In genomic region chr2:55048925-55049793, GRCh38 we compare ENCODE assay signal across 8 cellular contexts. TPM values are rescaled to one million over a fixed set of nuclear protein-coding genes. Genes with fewer than 3 reads are reported as not detected.
A peak's percentile ranks its signal among the peaks of the same experiment; 100 is the strongest.
DNase-seq lines count a peak whose midpoint lies in the region; ATAC-seq, FAIRE-seq and TF ChIP-seq lines count a peak whose summit lies in the region.

No MANE protein-coding gene starts in this region.

- H3K9me3 Mint-ChIP-seq in CD4-positive, alpha-beta memory T cell = no peaks in the 10 kb centered on the region

- peak; percentile 45 to 73 (median 53) for DNase-seq in CD4-positive, alpha-beta memory T cell
- peak; percentile 61 for DNase-seq in NCI-H1105 (lab: John Stamatoyannopoulos, UW)
- DNase-seq in SW 1271 (lab: John Stamatoyannopoulos, UW) = peak; percentile 25 to 72
- DNase-seq in amniotic epithelial cell (ENCODE audit: low read depth) = peak; percentile 82
- peak; percentile 90 to 92 (median 91) for DNase-seq in heart left ventricle
- peak; percentile 74 for DNase-seq in urothelium cell line (ENCODE audit: low spot score)

- H3K4me1 ChIP-seq in CD4-positive, alpha-beta memory T cell (ENCODE audit: insufficient read depth, low read length) = peaks cover 73% of the 10 kb centered on the region
- peaks cover 0 to 62% (median 40%) of the 10 kb centered on the region in 12 donors for H3K4me1 ChIP-seq in heart left ventricle
- H3K4me1 ChIP-seq in parathyroid adenoma = peaks cover 12% of the 10 kb centered on the region

- 1% methylated on average over 40 to 56 of the region's 56 CpGs for WGBS in heart left ventricle, 4 donors

- POLR2A ChIA-PET in CD4-positive, alpha-beta memory T cell (lab: Charles Lee; ENCODE audit: partially characterized antibody) = interaction anchor here (0.6 to 4.8 kb wide), 24 partner anchors 9 to 569 kb away, joined by 3 to 43 read pairs (median 8); partner anchors contain the start of genes CFAP36, CLHC1, PPP4R3B and RPS27A

- peaks cover 0 to 15% of the 10 kb centered on the region in 2 donors for H3K36me3 Mint-ChIP-seq in CD4-positive, alpha-beta memory T cell

- H3K79me2 ChIP-seq in parathyroid adenoma = peaks cover 12% of the 10 kb centered on the region

- intact Hi-C loops in CD4-positive, alpha-beta memory T cell (cut with micrococcal nuclease) = no loop called here
- intact Hi-C loops in heart left ventricle (cut with DNase I) = loop anchor here in 8 of 10 donors (5.0 to 10.0 kb wide), 6 partner anchors 37 to 144 kb away; no protein-coding TSS in a partner anchor

- H3K4me2 ChIP-seq in parathyroid adenoma (ENCODE audit: low read length) = peak overlapping the region; percentile 78

- TF ChIP-seq CTCF in heart left ventricle (IDR thresholded peaks at IDR 0.05) (peak; percentile 38 to 78 (median 59)), parathyroid adenoma (IDR thresholded peaks at IDR 0.05) (peak; percentile 77)

- H2AFZ ChIP-seq in parathyroid adenoma = peak overlapping the region; percentile 79

- ATAC-seq in GM21447 (IDR thresholded peaks at IDR 0.05; ENCODE audit: unreplicated experiment) (peak; percentile 13), heart left ventricle (peak; percentile 42 to 66 (median 62))

- TF ChIP-seq POLR2A in heart left ventricle (IDR thresholded peaks at IDR 0.05) = peak in 1 of 2 donors; percentile 18

- peaks cover 48 to 80% (median 61%) of the 10 kb centered on the region in 4 donors for H3K4me1 Mint-ChIP-seq in CD4-positive, alpha-beta memory T cell

- H3K27ac ChIP-seq in CD4-positive, alpha-beta memory T cell (ENCODE audit: low read depth, low read length) = peak overlapping the region; percentile 87
- peak overlapping the region; percentile 91 to 100 (median 98) for H3K27ac ChIP-seq in heart left ventricle
- H3K27ac ChIP-seq in parathyroid adenoma = peak overlapping the region; percentile 81

- CTCF ChIA-PET in CD4-positive, alpha-beta memory T cell (lab: Charles Lee; ENCODE audit: partially characterized antibody) = interaction anchor here (0.8 to 3.6 kb wide), 27 partner anchors 9 to 569 kb away, joined by 3 to 26 read pairs (median 6); partner anchors contain the start of genes CLHC1 and RPS27A

- H3K27ac Mint-ChIP-seq in CD4-positive, alpha-beta memory T cell = peak overlapping the region; percentile 84 to 93 (median 91)

- peak overlapping the region; percentile 88 to 93 for H3K4me3 ChIP-seq in CD4-positive, alpha-beta memory T cell (ENCODE audit: low read length in 2 of 2)
- H3K4me3 ChIP-seq in heart left ventricle (peak overlapping the region; percentile 67 to 95 (median 88)), parathyroid adenoma (ENCODE audit: low read depth, low read length) (peak overlapping the region; percentile 81)

- FAIRE-seq in urothelium cell line (lab: Jason Lieb, UNC) = no peak

- H3K27me3 Mint-ChIP-seq in CD4-positive, alpha-beta memory T cell = no peaks in the 10 kb centered on the region

- H3K4me3 Mint-ChIP-seq in CD4-positive, alpha-beta memory T cell = peak overlapping the region; percentile 94 to 100 (median 96)

- no peak overlapping the region for H3K9ac ChIP-seq in parathyroid adenoma

- H3K36me3 ChIP-seq in CD4-positive, alpha-beta memory T cell (ENCODE audit: insufficient read depth, low read length) = no peaks in the 10 kb centered on the region
- H3K36me3 ChIP-seq in heart left ventricle (no peaks in the 10 kb centered on the region), parathyroid adenoma (ENCODE audit: control insufficient read depth, insufficient read depth, low read length) (no peaks in the 10 kb centered on the region)

- H3K9me3 ChIP-seq in CD4-positive, alpha-beta memory T cell (ENCODE audit: control insufficient read depth in 1 of 2, low read length in 2 of 2) = no peaks in the 10 kb centered on the region
- H3K9me3 ChIP-seq in heart left ventricle (no peaks in the 10 kb centered on the region), parathyroid adenoma (ENCODE audit: control insufficient read depth, low read length) (no peaks in the 10 kb centered on the region)

- H3K27me3 ChIP-seq in CD4-positive, alpha-beta memory T cell (ENCODE audit: insufficient read depth, low read length) = no peaks in the 10 kb centered on the region
- H3K27me3 ChIP-seq in heart left ventricle = no peaks in the 10 kb centered on the region
- no peaks in the 10 kb centered on the region for H3K27me3 ChIP-seq in parathyroid adenoma (ENCODE audit: control insufficient read depth, insufficient read depth, low read length)

RNA-seq across cellular contexts. Expression of gene RTN4, which starts 1.1 kb away (rescaled TPM):
- 10 to 100 TPM; 73.8 to 81.3 TPM for total RNA-seq in CD4-positive, alpha-beta memory T cell
- polyA plus RNA-seq in CD4-positive, alpha-beta memory T cell = 10 to 100 TPM; 89.1 to 90.0 TPM
- 100 to 1,000 TPM in 4 of 9 donors, 10 to 100 TPM in 5; 46.1 to 250 (median 95.5) TPM for total RNA-seq in heart left ventricle
- polyA plus RNA-seq in heart left ventricle = 100 to 1,000 TPM in 1 of 2 donors, 10 to 100 TPM in 1; 67.0 to 176 TPM

Comparison
In these comparisons a context has a peak if more than half of its experiments do, and no peak if none do; other contexts are left out.
1. Peak in every context shown above with its lines: DNase-seq, ATAC-seq, H3K4me3 ChIP-seq and H3K27ac ChIP-seq.